ENCODE assay signal across 21 cellular contexts in genomic region chr18:78670778-78671405, GRCh38.
"Had no signal": no experiment of that assay in that cellular context is flagged by ENCODE, and none has a peak within 500 bp of the region (broad histone marks: within the 10 kb centered on the region; RNA-seq: fewer than 3 reads in every experiment).

No MANE protein-coding gene starts in this region.

- H3K27me3 Mint-ChIP-seq: activated CD4-positive, alpha-beta T cell treated with anti-CD3 and anti-CD28 coated beads, Interleukin-2, amount 10 ng/mL, durations not matched to agents 24 days and 14 days; activated naive CD4-positive, alpha-beta T cell treated with anti-CD3 and anti-CD28 coated beads, Interleukin-2, amount 50 U/mL, for 24 hours; memory B cell had no signal

- H3K4me3 ChIP-seq: body of pancreas, cardiac muscle cell, testis, vagina had no signal

- H3K9me3 Mint-ChIP-seq: activated CD4-positive, alpha-beta T cell treated with anti-CD3 and anti-CD28 coated beads, Interleukin-2, amount 10 ng/mL, durations not matched to agents 24 days and 14 days; activated naive CD4-positive, alpha-beta T cell treated with anti-CD3 and anti-CD28 coated beads, Interleukin-2, amount 50 U/mL, for 24 hours; memory B cell; neural crest cell had no signal

- H3K36me3 Mint-ChIP-seq: activated naive CD4-positive, alpha-beta T cell treated with anti-CD3 and anti-CD28 coated beads, Interleukin-2, amount 50 U/mL, for 24 hours; memory B cell; naive B cell had no signal

- H3K4me1 Mint-ChIP-seq: activated CD4-positive, alpha-beta T cell treated with anti-CD3 and anti-CD28 coated beads, Interleukin-2, amount 10 ng/mL, durations not matched to agents 24 days and 14 days; activated naive CD4-positive, alpha-beta T cell treated with anti-CD3 and anti-CD28 coated beads, Interleukin-2, amount 50 U/mL, for 24 hours; memory B cell; naive B cell; neural crest cell; T-helper 17 cell had no signal

- H3K9me3 ChIP-seq: body of pancreas, testis, vagina had no signal

- ATAC-seq: activated CD8-positive, alpha-beta T cell treated with anti-CD3 and anti-CD28 coated beads, Interleukin-2, amount 10 ng/mL, durations not matched to agents 7 days and 5 days; body of pancreas; T-helper 17 cell had no signal

- H3K27ac ChIP-seq: body of pancreas, cardiac muscle cell, testis, vagina had no signal

- H3K4me1 ChIP-seq: body of pancreas, testis, vagina had no signal

- DNase-seq: activated CD4-positive, alpha-beta T cell treated with anti-CD3 and anti-CD28 coated beads, Interleukin-2, amount 10 ng/mL, durations not matched to agents 24 days and 14 days; activated CD8-positive, alpha-beta T cell treated with anti-CD3 and anti-CD28 coated beads, Interleukin-2, amount 10 ng/mL, durations not matched to agents 7 days and 5 days; activated gamma-delta T cell treated with Interleukin-2 at 50 U/mL for 16 hours; anterior cingulate cortex; body of pancreas; effector CD4-positive, alpha-beta T cell; erythroblast; foreskin fibroblast; naive B cell; retina; stimulated activated CD4-positive, alpha-beta T cell treated with anti-CD3 and anti-CD28 coated beads, Interleukin-4, amount 100 ng/mL, for 1 hour; stimulated activated naive CD4-positive, alpha-beta T cell; T-helper 17 cell; testis; trophoblast cell had no signal

- H3K4me3 Mint-ChIP-seq: activated CD4-positive, alpha-beta T cell treated with anti-CD3 and anti-CD28 coated beads, Interleukin-2, amount 10 ng/mL, durations not matched to agents 24 days and 14 days; activated CD8-positive, alpha-beta T cell treated with anti-CD3 and anti-CD28 coated beads, Interleukin-2, amount 10 ng/mL, durations not matched to agents 7 days and 5 days; activated naive CD4-positive, alpha-beta T cell treated with anti-CD3 and anti-CD28 coated beads, Interleukin-2, amount 50 U/mL, for 24 hours; memory B cell; naive B cell; neural crest cell; T-helper 17 cell had no signal

- H3K36me3 ChIP-seq: cardiac muscle cell, vagina had no signal

- H3K27ac Mint-ChIP-seq: activated CD4-positive, alpha-beta T cell treated with anti-CD3 and anti-CD28 coated beads, Interleukin-2, amount 10 ng/mL, durations not matched to agents 24 days and 14 days; activated CD8-positive, alpha-beta T cell treated with anti-CD3 and anti-CD28 coated beads, Interleukin-2, amount 10 ng/mL, durations not matched to agents 7 days and 5 days; activated naive CD4-positive, alpha-beta T cell treated with anti-CD3 and anti-CD28 coated beads, Interleukin-2, amount 50 U/mL, for 24 hours; memory B cell; naive B cell; progenitor cell of endocrine pancreas; T-helper 17 cell had no signal

- H3K27me3 ChIP-seq: body of pancreas, cardiac muscle cell, testis, vagina had no signal
